ENCODE assay signal across 17 cellular contexts in genomic region chr6:88480822-88481221, GRCh38.
A peak's percentile ranks its signal among the peaks of the same experiment; 100 is the strongest.
DNase-seq lines count a peak whose midpoint lies in the region; ATAC-seq and TF ChIP-seq lines count a peak whose summit lies in the region.
"Had no signal": no experiment of that assay in that cellular context is flagged by ENCODE, and none has a peak within 500 bp of the region (broad histone marks: within the 10 kb centered on the region; RNA-seq: fewer than 3 reads in every experiment).

No MANE protein-coding gene starts in this region.

- peaks cover 26% of the 10 kb centered on the region for H3K4me1 Mint-ChIP-seq in brain
- no peaks in the 10 kb centered on the region for H3K4me1 Mint-ChIP-seq in natural killer cell treated with Interleukin-12 subunit alpha and Interleukin-12 subunit beta and Interleukin-15 and Interleukin-18, amount 100 ng/mL, for 72 hours (ENCODE audit: low read depth in 2 of 2)

- no peak for TF ChIP-seq EP300 in neural cell (conservative IDR thresholded peaks at IDR 0.05; ENCODE audit: poor library complexity, severe bottlenecking)

- no peaks in the 10 kb centered on the region for H3K36me3 ChIP-seq in neural cell (ENCODE audit: insufficient read depth, low read length)

- H3K9me3 Mint-ChIP-seq in brain = peaks cover 15 to 51% (median 37%) of the 10 kb centered on the region in 5 experiments
- H3K9me3 Mint-ChIP-seq in natural killer cell treated with Interleukin-12 subunit alpha and Interleukin-12 subunit beta and Interleukin-15 and Interleukin-18, amount 100 ng/mL, for 72 hours = peaks cover 11% of the 10 kb centered on the region

- TF ChIP-seq CTCF in brain (conservative IDR thresholded peaks at IDR 0.05) (no peak), neural cell (IDR thresholded peaks at IDR 0.05; ENCODE audit: poor library complexity, severe bottlenecking) (no peak)

- DNase-seq in NCI-H2227 treated with DMSO at 0.1 percent for 48 hours (lab: John Stamatoyannopoulos, UW) (peak; percentile 9), NCI-H2227 (lab: John Stamatoyannopoulos, UW; ENCODE audit: unreplicated experiment) (no peak), retina (peak; percentile 7)
- no peak for DNase-seq in natural killer cell treated with Interleukin-12 subunit alpha and Interleukin-12 subunit beta and Interleukin-15 and Interleukin-18, amount 100 ng/mL, for 72 hours (ENCODE audit: low spot score)
- DNase-seq: AML-193; CD4-positive, alpha-beta T cell; DMS153; DMS79; GDM1; H9 had no signal

- TF ChIP-seq RAD21 in neural cell (conservative IDR thresholded peaks at IDR 0.05) = no peak

- ATAC-seq in natural killer cell treated with Interleukin-12 subunit alpha and Interleukin-12 subunit beta and Interleukin-15 and Interleukin-18, amount 100 ng/mL, for 72 hours = no peak
- ATAC-seq in GM21786 (IDR thresholded peaks at IDR 0.05; ENCODE audit: unreplicated experiment) (no peak), HG02642 (IDR thresholded peaks at IDR 0.05; ENCODE audit: poor library complexity, unreplicated experiment) (no peak)
- ATAC-seq: A549 had no signal

- H3K9ac ChIP-seq in neural cell (ENCODE audit: low read length) = no peak overlapping the region

- H4K20me1 ChIP-seq in neural cell (ENCODE audit: insufficient read depth) = no peaks in the 10 kb centered on the region

- H3K4me3 Mint-ChIP-seq in brain = peak overlapping the region in 2 of 5 experiments; percentile 29 to 49
- H3K4me3 Mint-ChIP-seq in natural killer cell treated with Interleukin-12 subunit alpha and Interleukin-12 subunit beta and Interleukin-15 and Interleukin-18, amount 100 ng/mL, for 72 hours = no peak overlapping the region
- H3K4me3 Mint-ChIP-seq: CD4-positive, alpha-beta T cell; H9 had no signal

- no peaks in the 10 kb centered on the region for H3K9me3 ChIP-seq in neural cell (ENCODE audit: low read length)
- H3K9me3 ChIP-seq: A549 had no signal

- H3K79me2 ChIP-seq in neural cell (replicated peaks; ENCODE audit: insufficient read depth, low read length) = no peaks in the 10 kb centered on the region

- H3F3A ChIP-seq in neural cell (ENCODE audit: insufficient read depth, low read length, poor library complexity, severe bottlenecking) = no peaks in the 10 kb centered on the region

- H3K27ac Mint-ChIP-seq in brain = peak overlapping the region in 3 of 5 experiments; percentile 14 to 82 (median 81)
- no peak overlapping the region for H3K27ac Mint-ChIP-seq in natural killer cell treated with Interleukin-12 subunit alpha and Interleukin-12 subunit beta and Interleukin-15 and Interleukin-18, amount 100 ng/mL, for 72 hours
- H3K27ac Mint-ChIP-seq: CD4-positive, alpha-beta T cell; H9 had no signal

- no peak overlapping the region for H3K4me3 ChIP-seq in neural cell (ENCODE audit: low read length)
- H3K4me3 ChIP-seq: A549 had no signal

- H3K9me2 ChIP-seq in neural cell (ENCODE audit: insufficient read depth, low read length) = no peaks in the 10 kb centered on the region

- peak overlapping the region; percentile 40 for H3K27ac ChIP-seq in neural cell (ENCODE audit: low read length)
- H3K27ac ChIP-seq: 22Rv1, A549, C4-2B had no signal

- H3K27me3 Mint-ChIP-seq in brain = peaks cover 3% of the 10 kb centered on the region
- peaks cover 5 to 29% of the 10 kb centered on the region in 2 donors for H3K27me3 Mint-ChIP-seq in natural killer cell treated with Interleukin-12 subunit alpha and Interleukin-12 subunit beta and Interleukin-15 and Interleukin-18, amount 100 ng/mL, for 72 hours

- H3K36me3 Mint-ChIP-seq in brain = no peaks in the 10 kb centered on the region
- H3K36me3 Mint-ChIP-seq in natural killer cell treated with Interleukin-12 subunit alpha and Interleukin-12 subunit beta and Interleukin-15 and Interleukin-18, amount 100 ng/mL, for 72 hours = no peaks in the 10 kb centered on the region

- no peak overlapping the region for H3K4me2 ChIP-seq in neural cell (ENCODE audit: low read length)
- H3K4me2 ChIP-seq: A549 had no signal

- H2AFZ ChIP-seq in neural cell (ENCODE audit: low read depth, low read length) = no peak overlapping the region

- no peaks in the 10 kb centered on the region for H3K27me3 ChIP-seq in neural cell (ENCODE audit: insufficient read depth, low read depth, low read length)

TF ChIP-seq in neural cell, 6 proteins besides CTCF, POLR2A, EP300 and RAD21:
- TF ChIP-seq POLR2AphosphoS5 (IDR thresholded peaks at IDR 0.05) (no peak), REST (IDR thresholded peaks at IDR 0.05; ENCODE audit: borderline replicate concordance) (no peak), TAF1 (IDR thresholded peaks at IDR 0.05; ENCODE audit: low read depth) (no peak)

Comparison
In these comparisons a context has a peak if more than half of its experiments do, and no peak if none do; other contexts are left out.
1. DNase-seq: peak in NCI-H2227 treated with DMSO at 0.1 percent for 48 hours (single experiment) and retina (single experiment); none in NCI-H2227 (single experiment) and natural killer cell treated with Interleukin-12 subunit alpha and Interleukin-12 subunit beta and Interleukin-15 and Interleukin-18, amount 100 ng/mL, for 72 hours (single experiment).
2. H3K27ac Mint-ChIP-seq: peak in brain (3 of 5); none in natural killer cell treated with Interleukin-12 subunit alpha and Interleukin-12 subunit beta and Interleukin-15 and Interleukin-18, amount 100 ng/mL, for 72 hours (0 of 2).